2 cellular contexts compared by ENCODE assay signal in the genomic region with DNA sequence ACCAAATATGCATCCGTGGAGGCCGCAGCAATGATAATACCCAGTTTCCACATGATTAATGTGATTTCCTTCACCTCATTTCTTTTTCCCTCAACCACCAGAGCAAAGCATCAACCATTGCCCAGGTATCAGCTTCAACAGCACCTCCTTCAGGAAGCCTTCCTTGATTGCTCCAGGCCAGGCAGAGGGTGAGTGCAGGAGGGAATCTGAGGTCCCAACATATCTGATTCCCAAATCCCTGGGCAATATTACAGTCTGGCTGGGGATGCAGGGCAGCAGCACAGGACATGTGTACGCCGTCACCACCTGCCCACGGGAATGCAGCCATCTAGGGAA.
TF ChIP-seq lines count a peak whose summit lies in the region.

No MANE protein-coding gene starts in this region.

TF ChIP-seq in HCT116, 20 proteins besides CTCF, POLR2A, EP300 and RAD21 (continued from another document):
- no peak for TF ChIP-seq FOSL1 (IDR thresholded peaks at IDR 0.05; ENCODE audit: low read depth)
- TF ChIP-seq, protein P1, sequence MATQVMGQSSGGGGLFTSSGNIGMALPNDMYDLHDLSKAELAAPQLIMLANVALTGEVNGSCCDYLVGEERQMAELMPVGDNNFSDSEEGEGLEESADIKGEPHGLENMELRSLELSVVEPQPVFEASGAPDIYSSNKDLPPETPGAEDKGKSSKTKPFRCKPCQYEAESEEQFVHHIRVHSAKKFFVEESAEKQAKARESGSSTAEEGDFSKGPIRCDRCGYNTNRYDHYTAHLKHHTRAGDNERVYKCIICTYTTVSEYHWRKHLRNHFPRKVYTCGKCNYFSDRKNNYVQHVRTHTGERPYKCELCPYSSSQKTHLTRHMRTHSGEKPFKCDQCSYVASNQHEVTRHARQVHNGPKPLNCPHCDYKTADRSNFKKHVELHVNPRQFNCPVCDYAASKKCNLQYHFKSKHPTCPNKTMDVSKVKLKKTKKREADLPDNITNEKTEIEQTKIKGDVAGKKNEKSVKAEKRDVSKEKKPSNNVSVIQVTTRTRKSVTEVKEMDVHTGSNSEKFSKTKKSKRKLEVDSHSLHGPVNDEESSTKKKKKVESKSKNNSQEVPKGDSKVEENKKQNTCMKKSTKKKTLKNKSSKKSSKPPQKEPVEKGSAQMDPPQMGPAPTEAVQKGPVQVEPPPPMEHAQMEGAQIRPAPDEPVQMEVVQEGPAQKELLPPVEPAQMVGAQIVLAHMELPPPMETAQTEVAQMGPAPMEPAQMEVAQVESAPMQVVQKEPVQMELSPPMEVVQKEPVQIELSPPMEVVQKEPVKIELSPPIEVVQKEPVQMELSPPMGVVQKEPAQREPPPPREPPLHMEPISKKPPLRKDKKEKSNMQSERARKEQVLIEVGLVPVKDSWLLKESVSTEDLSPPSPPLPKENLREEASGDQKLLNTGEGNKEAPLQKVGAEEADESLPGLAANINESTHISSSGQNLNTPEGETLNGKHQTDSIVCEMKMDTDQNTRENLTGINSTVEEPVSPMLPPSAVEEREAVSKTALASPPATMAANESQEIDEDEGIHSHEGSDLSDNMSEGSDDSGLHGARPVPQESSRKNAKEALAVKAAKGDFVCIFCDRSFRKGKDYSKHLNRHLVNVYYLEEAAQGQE (IDR thresholded peaks at IDR 0.05; ENCODE audit: low read depth), result no peak
- no peak for TF ChIP-seq SIN3A (IDR thresholded peaks at IDR 0.05; ENCODE audit: low read depth)
- TF ChIP-seq YY1 (IDR thresholded peaks at IDR 0.05; ENCODE audit: extremely low read depth, insufficient replicate concordance, low read depth, low read length), result no peak
- TF ChIP-seq EZH2 (IDR thresholded peaks at IDR 0.05), result no peak
- TF ChIP-seq MAX (IDR thresholded peaks at IDR 0.05), result no peak
- TF ChIP-seq ELF1 (IDR thresholded peaks at IDR 0.05; ENCODE audit: borderline replicate concordance, low read depth), result no peak

TF ChIP-seq in K562, 482 proteins besides CTCF, POLR2A, EP300 and RAD21:
- TF ChIP-seq JUND (IDR thresholded peaks at IDR 0.05; ENCODE audit: borderline replicate concordance, low read depth, low read length) (no peak), JUND (tag; IDR thresholded peaks at IDR 0.05; ENCODE audit: borderline replicate concordance, low read depth, low read length) (no peak), ZFP36 (IDR thresholded peaks at IDR 0.05; ENCODE audit: low read depth, low read length, partially characterized antibody) (peak; percentile 87)
